1 cellular context compared by ENCODE assay signal in genomic region chr10:28991738-28992270, GRCh38.
TF ChIP-seq lines count a peak whose summit lies in the region.

No MANE protein-coding gene starts in this region.

TF ChIP-seq in HEK293, 187 proteins besides CTCF, POLR2A, EP300 and RAD21 (continued from another document):
- TF ChIP-seq, protein P1, sequence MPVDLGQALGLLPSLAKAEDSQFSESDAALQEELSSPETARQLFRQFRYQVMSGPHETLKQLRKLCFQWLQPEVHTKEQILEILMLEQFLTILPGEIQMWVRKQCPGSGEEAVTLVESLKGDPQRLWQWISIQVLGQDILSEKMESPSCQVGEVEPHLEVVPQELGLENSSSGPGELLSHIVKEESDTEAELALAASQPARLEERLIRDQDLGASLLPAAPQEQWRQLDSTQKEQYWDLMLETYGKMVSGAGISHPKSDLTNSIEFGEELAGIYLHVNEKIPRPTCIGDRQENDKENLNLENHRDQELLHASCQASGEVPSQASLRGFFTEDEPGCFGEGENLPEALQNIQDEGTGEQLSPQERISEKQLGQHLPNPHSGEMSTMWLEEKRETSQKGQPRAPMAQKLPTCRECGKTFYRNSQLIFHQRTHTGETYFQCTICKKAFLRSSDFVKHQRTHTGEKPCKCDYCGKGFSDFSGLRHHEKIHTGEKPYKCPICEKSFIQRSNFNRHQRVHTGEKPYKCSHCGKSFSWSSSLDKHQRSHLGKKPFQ (tag by site-specific recombination; IDR thresholded peaks at IDR 0.05), result no peak
- TF ChIP-seq ZNF324 (tag by site-specific recombination; IDR thresholded peaks at IDR 0.05) (peak; percentile 40; the same call in 1 of the 2 replicates), ZSCAN4 (tag by site-specific recombination; IDR thresholded peaks at IDR 0.05) (peak; percentile 30; the same call in 1 of the 2 replicates), ZNF624 (tag by site-specific recombination; IDR thresholded peaks at IDR 0.05) (no peak), ZNF629 (tag by site-specific recombination; IDR thresholded peaks at IDR 0.05) (0 out of 2 replicates have a peak, but pooled peaks have one; percentile 36), ZNF660 (tag by site-specific recombination; IDR thresholded peaks at IDR 0.05) (0 out of 2 replicates have a peak, but pooled peaks have one; percentile 39), SP7 (tag by site-specific recombination; IDR thresholded peaks at IDR 0.05) (0 out of 2 replicates have a peak, but pooled peaks have one; percentile 32), ZNF394 (tag by site-specific recombination; IDR thresholded peaks at IDR 0.05; ENCODE audit: borderline replicate concordance) (no peak), ZNF514 (tag by site-specific recombination; IDR thresholded peaks at IDR 0.05) (peak; percentile 84; the same call in 1 of the 2 replicates), PATZ1 (tag by site-specific recombination; IDR thresholded peaks at IDR 0.05) (0 out of 2 replicates have a peak, but pooled peaks have one; percentile 26), ZSCAN30 (tag by site-specific recombination; IDR thresholded peaks at IDR 0.05) (peak; percentile 73; the same call in 1 of the 2 replicates), ZNF223 (tag by site-specific recombination; IDR thresholded peaks at IDR 0.05) (no peak), ZNF2 (tag by site-specific recombination; IDR thresholded peaks at IDR 0.05) (peak; percentile 90), KLF9 (tag by site-specific recombination; IDR thresholded peaks at IDR 0.05; ENCODE audit: low read depth) (peak; percentile 46; the same call in 1 of the 2 replicates)
